13 cellular contexts compared by ENCODE assay signal in genomic region chr1:77541162-77541545, GRCh38.
DNase-seq lines count a peak whose midpoint lies in the region; ATAC-seq and FAIRE-seq lines count a peak whose summit lies in the region.
"Had no signal": no experiment of that assay in that cellular context is flagged by ENCODE, and none has a peak within 500 bp of the region (broad histone marks: within the 10 kb centered on the region; RNA-seq: fewer than 3 reads in every experiment).

No MANE protein-coding gene starts in this region.

- DNase-seq in epithelial cell of prostate (ENCODE audit: low read depth, low spot score) (no peak), SW480 (ENCODE audit: low spot score) (no peak), HTR-8/SVneo (ENCODE audit: insufficient read length, low spot score) (no peak)
- no peak for DNase-seq in activated naive CD8-positive, alpha-beta T cell treated with anti-CD3 and anti-CD28 coated beads for 36 hours
- DNase-seq in activated CD4-positive, alpha-beta T cell treated with anti-CD3 and anti-CD28 coated beads, Interleukin-2, amount 50 U/mL, for 48 hours = no peak
- DNase-seq: activated CD4-positive, alpha-beta T cell treated with anti-CD3 and anti-CD28 coated beads, Interleukin-2, amount 50 U/mL, for 4 hours; activated naive CD8-positive, alpha-beta T cell treated with anti-CD3 and anti-CD28 coated beads, Interleukin-2, amount 50 U/mL, for 24 hours; CD4-positive, CD25-positive, alpha-beta regulatory T cell; NCI-H345 had no signal

- H3K27me3 Mint-ChIP-seq in activated naive CD8-positive, alpha-beta T cell treated with anti-CD3 and anti-CD28 coated beads for 36 hours = no peaks in the 10 kb centered on the region
- H3K27me3 Mint-ChIP-seq: activated naive CD8-positive, alpha-beta T cell treated with anti-CD3 and anti-CD28 coated beads, Interleukin-2, amount 50 U/mL, for 24 hours had no signal

- peak; percentile 60 for ATAC-seq in GM18858 (IDR thresholded peaks at IDR 0.05; ENCODE audit: unreplicated experiment)
- ATAC-seq in GM21717 (IDR thresholded peaks at IDR 0.05; ENCODE audit: unreplicated experiment) = peak; percentile 49
- ATAC-seq in HG03159 (IDR thresholded peaks at IDR 0.05; ENCODE audit: unreplicated experiment) = peak; percentile 40
- ATAC-seq: activated naive CD8-positive, alpha-beta T cell treated with anti-CD3 and anti-CD28 coated beads, Interleukin-2, amount 50 U/mL, for 24 hours had no signal

- H3K27ac ChIP-seq in epithelial cell of prostate = peak overlapping the region; percentile 38
- H3K27ac ChIP-seq: SK-N-MC had no signal

- no peaks in the 10 kb centered on the region for H3K9me3 Mint-ChIP-seq in activated naive CD8-positive, alpha-beta T cell treated with anti-CD3 and anti-CD28 coated beads for 36 hours
- H3K9me3 Mint-ChIP-seq: activated naive CD8-positive, alpha-beta T cell treated with anti-CD3 and anti-CD28 coated beads, Interleukin-2, amount 50 U/mL, for 24 hours; CD4-positive, CD25-positive, alpha-beta regulatory T cell had no signal

- H3K4me1 Mint-ChIP-seq in activated naive CD8-positive, alpha-beta T cell treated with anti-CD3 and anti-CD28 coated beads for 36 hours = no peaks in the 10 kb centered on the region
- H3K4me1 Mint-ChIP-seq: CD4-positive, CD25-positive, alpha-beta regulatory T cell had no signal

- no peak overlapping the region for H3K27ac Mint-ChIP-seq in activated naive CD8-positive, alpha-beta T cell treated with anti-CD3 and anti-CD28 coated beads for 36 hours
- H3K27ac Mint-ChIP-seq: activated naive CD8-positive, alpha-beta T cell treated with anti-CD3 and anti-CD28 coated beads, Interleukin-2, amount 50 U/mL, for 24 hours; CD4-positive, CD25-positive, alpha-beta regulatory T cell had no signal

- H3K4me3 Mint-ChIP-seq in activated naive CD8-positive, alpha-beta T cell treated with anti-CD3 and anti-CD28 coated beads for 36 hours = no peak overlapping the region
- H3K4me3 Mint-ChIP-seq: activated naive CD8-positive, alpha-beta T cell treated with anti-CD3 and anti-CD28 coated beads, Interleukin-2, amount 50 U/mL, for 24 hours; CD4-positive, CD25-positive, alpha-beta regulatory T cell had no signal

- no peak for FAIRE-seq in HTR-8/SVneo (lab: Jason Lieb, UNC)

- peaks cover 8% of the 10 kb centered on the region for H3K36me3 Mint-ChIP-seq in activated naive CD8-positive, alpha-beta T cell treated with anti-CD3 and anti-CD28 coated beads for 36 hours
